23 cellular contexts compared by ENCODE assay signal in genomic region chr13:64917566-64917965, GRCh38.
DNase-seq lines count a peak whose midpoint lies in the region; ATAC-seq, FAIRE-seq and TF ChIP-seq lines count a peak whose summit lies in the region.
"Had no signal": no experiment of that assay in that cellular context is flagged by ENCODE, and none has a peak within 500 bp of the region (broad histone marks: within the 10 kb centered on the region; RNA-seq: fewer than 3 reads in every experiment).

No MANE protein-coding gene starts in this region.

- no peak for TF ChIP-seq POLR2A in H54 (IDR thresholded peaks at IDR 0.05; ENCODE audit: low read depth, low read length)

- no peak for TF ChIP-seq CTCF in SK-N-SH (IDR thresholded peaks at IDR 0.05)
- TF ChIP-seq CTCF in pancreas (IDR thresholded peaks at IDR 0.05) = no peak

- H3K27ac ChIP-seq in SK-N-SH (ENCODE audit: low read depth in 2 of 2, low read length in 1 of 2) (peak overlapping the region in 1 of 2 experiments; percentile 34; a peak in 1 of 4 replicates), pancreas (no peak overlapping the region)
- H3K27ac ChIP-seq: 22Rv1; A549; BLaER1 treated with 17β-estradiol and CSF1 and Interleukin-3, amounts not matched to agents 10 nM and 100 nM; C4-2B had no signal

- H3K79me2 ChIP-seq in SK-N-SH (ENCODE audit: insufficient read depth) = no peaks in the 10 kb centered on the region

- H3K36me3 ChIP-seq in SK-N-SH (replicated peaks in 1 of 2; ENCODE audit: control insufficient read depth in 1 of 2, insufficient read depth in 2 of 2, low read length in 1 of 2) = peaks cover 0 to 4% of the 10 kb centered on the region in 2 experiments
- H3K36me3 ChIP-seq in pancreas = no peaks in the 10 kb centered on the region
- H3K36me3 ChIP-seq: BLaER1 treated with 17β-estradiol and CSF1 and Interleukin-3, amounts not matched to agents 10 nM and 100 nM had no signal

- no peak overlapping the region for H3K9ac ChIP-seq in SK-N-SH
- H3K9ac ChIP-seq: BLaER1 treated with 17β-estradiol and CSF1 and Interleukin-3, amounts not matched to agents 10 nM and 100 nM had no signal

- no peaks in the 10 kb centered on the region for H3K9me2 ChIP-seq in SK-N-SH

- H3K9me3 ChIP-seq in SK-N-SH = peaks cover 4% of the 10 kb centered on the region; the same call in 1 of the 2 replicates
- no peaks in the 10 kb centered on the region for H3K9me3 ChIP-seq in pancreas

- POLR2A ChIA-PET in SK-N-SH (lab: Yijun Ruan, JAX) = no interaction called here

- intact Hi-C loops in pancreas (cut with DNase I) = no loop called here

- H3K27me3 ChIP-seq in SK-N-SH (ENCODE audit: insufficient read depth) = no peaks in the 10 kb centered on the region
- H3K27me3 ChIP-seq in pancreas = no peaks in the 10 kb centered on the region
- H3K27me3 ChIP-seq: BLaER1 treated with 17β-estradiol and CSF1 and Interleukin-3, amounts not matched to agents 10 nM and 100 nM had no signal

- peaks cover 5% of the 10 kb centered on the region for H3F3A ChIP-seq in SK-N-SH (replicated peaks; ENCODE audit: insufficient read depth)

- ATAC-seq in pancreas = no peak
- ATAC-seq in HG03139 (IDR thresholded peaks at IDR 0.05; ENCODE audit: unreplicated experiment) = no peak
- ATAC-seq: A549; CD8-positive, alpha-beta T cell had no signal

- CTCF ChIA-PET in SK-N-SH (lab: Yijun Ruan, JAX) = interaction anchor here (0.6 kb wide), 1 partner anchor 83 kb away, joined by 3 read pairs; no protein-coding TSS in a partner anchor

- H4K20me1 ChIP-seq in SK-N-SH (ENCODE audit: insufficient read depth) = no peaks in the 10 kb centered on the region
- H4K20me1 ChIP-seq: BLaER1 treated with 17β-estradiol and CSF1 and Interleukin-3, amounts not matched to agents 10 nM and 100 nM had no signal

- H3K4me3 ChIP-seq in SK-N-SH (ENCODE audit: low read depth in 2 of 2, low read length in 1 of 2) = no peak overlapping the region
- no peak overlapping the region for H3K4me3 ChIP-seq in pancreas
- H3K4me3 ChIP-seq: A549; BLaER1 treated with 17β-estradiol and CSF1 and Interleukin-3, amounts not matched to agents 10 nM and 100 nM had no signal

- peak overlapping the region; percentile 47 for H2AFZ ChIP-seq in SK-N-SH (ENCODE audit: low read depth)

- no peak for TF ChIP-seq RAD21 in SK-N-SH (IDR thresholded peaks at IDR 0.05; ENCODE audit: low read length)

- H3K4me2 ChIP-seq in SK-N-SH = no peak overlapping the region
- H3K4me2 ChIP-seq: A549; BLaER1 treated with 17β-estradiol and CSF1 and Interleukin-3, amounts not matched to agents 10 nM and 100 nM had no signal

- H3K4me1 ChIP-seq in SK-N-SH (ENCODE audit: control insufficient read depth in 1 of 2, insufficient read depth in 2 of 2, low read depth in 1 of 2, low read length in 1 of 2) (peaks cover 0 to 8% of the 10 kb centered on the region in 2 experiments; a peak in 1 of 4 replicates), pancreas (no peaks in the 10 kb centered on the region)
- H3K4me1 ChIP-seq: A549; BLaER1 treated with 17β-estradiol and CSF1 and Interleukin-3, amounts not matched to agents 10 nM and 100 nM; Caco-2 had no signal

- FAIRE-seq in frontal cortex (lab: Jason Lieb, UNC) = peak; percentile 50
- FAIRE-seq in pancreas (lab: Jason Lieb, UNC) = peak; percentile 56
- FAIRE-seq in H54 (lab: Jason Lieb, UNC) = no peak
- FAIRE-seq: A549, D721Med, GM12891 had no signal

- TF ChIP-seq EP300 in SK-N-SH (IDR thresholded peaks at IDR 0.05; ENCODE audit: borderline replicate concordance in 1 of 2, low read depth in 1 of 2, low read length in 1 of 2) = peak in 1 of 2 experiments; percentile 61; a peak in 1 of 4 replicates

- DNase-seq in EH (ENCODE audit: low read depth) (peak; percentile 25), SK-N-SH (no peak), frontal cortex (ENCODE audit: low spot score in 2 of 2) (no peak), pancreas (no peak), H54 (ENCODE audit: insufficient read length, low spot score) (no peak), SW 1271 (lab: John Stamatoyannopoulos, UW) (no peak)
- DNase-seq: AML-193; Caco-2; Calu3; CD4-positive, alpha-beta T cell; CD8-positive, alpha-beta T cell; DMS153; DMS53; DMS79; DND-41; GF-D8 had no signal

TF ChIP-seq in SK-N-SH, 30 proteins besides CTCF, POLR2A, EP300 and RAD21:
- TF ChIP-seq PBX3 (IDR thresholded peaks at IDR 0.05) (peak; percentile 66), TEAD4 (IDR thresholded peaks at IDR 0.05; ENCODE audit: borderline replicate concordance, insufficient read depth) (peak; percentile 36; the same call in 1 of the 2 replicates), REST (IDR thresholded peaks at IDR 0.05; ENCODE audit: low read depth, low read length) (no peak), TCF12 (IDR thresholded peaks at IDR 0.05) (peak; percentile 78), JUND (IDR thresholded peaks at IDR 0.05) (peak; percentile 53)
- TF ChIP-seq, protein P1, sequence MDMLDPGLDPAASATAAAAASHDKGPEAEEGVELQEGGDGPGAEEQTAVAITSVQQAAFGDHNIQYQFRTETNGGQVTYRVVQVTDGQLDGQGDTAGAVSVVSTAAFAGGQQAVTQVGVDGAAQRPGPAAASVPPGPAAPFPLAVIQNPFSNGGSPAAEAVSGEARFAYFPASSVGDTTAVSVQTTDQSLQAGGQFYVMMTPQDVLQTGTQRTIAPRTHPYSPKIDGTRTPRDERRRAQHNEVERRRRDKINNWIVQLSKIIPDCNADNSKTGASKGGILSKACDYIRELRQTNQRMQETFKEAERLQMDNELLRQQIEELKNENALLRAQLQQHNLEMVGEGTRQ (IDR thresholded peaks at IDR 0.05; ENCODE audit: borderline replicate concordance, low read depth, low read length) = no peak
